8 cellular contexts compared by ENCODE assay signal in the genomic region with DNA sequence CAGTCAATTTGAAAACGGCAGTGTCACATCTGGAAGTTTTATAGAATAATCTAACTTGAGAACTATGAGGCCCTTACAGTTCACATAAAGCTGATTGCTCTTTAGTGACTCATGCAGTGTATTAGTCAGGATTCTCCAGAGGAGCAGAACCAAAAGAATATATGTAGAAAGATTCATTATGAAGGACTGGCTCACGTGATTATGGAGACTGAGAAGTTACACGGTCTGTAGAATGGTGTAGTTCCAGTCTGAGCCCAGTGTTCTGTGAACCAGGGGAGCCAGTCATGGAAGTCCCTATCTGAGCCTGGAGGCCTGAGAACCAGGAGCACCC. TPM values are rescaled to one million over a fixed set of nuclear protein-coding genes. Genes with fewer than 3 reads are reported as not detected.
DNase-seq lines count a peak whose midpoint lies in the region; ATAC-seq and TF ChIP-seq lines count a peak whose summit lies in the region.

No MANE protein-coding gene starts in this region.

- POLR2A ChIA-PET in AG04450 (lab: Yijun Ruan, JAX): interaction anchor here (0.6 kb wide), 1 partner anchor 22 kb away, joined by 3 read pairs; the partner anchor contains the start of gene RBM33

- H3K27ac ChIP-seq in AG04450 (ENCODE audit: low read depth, low read length): peak overlapping the region; percentile 74

- 0 out of 2 replicates have a peak, but pooled peaks cover 5% of the 10 kb centered on the region for H3K36me3 Mint-ChIP-seq in HFFc6 (ENCODE audit: low read depth)
- H3K36me3 Mint-ChIP-seq in activated T-helper 2 cell treated with anti-CD3 and anti-CD28 coated beads, Interferon-gamma antibody, Interleukin-2, Interleukin-4, amounts not matched to agents 10 μg/mL and 5 μg/mL and 100 μg/mL, durations not matched to agents 14 hours and 24 hours and 36 hours (ENCODE audit: low read depth): peaks cover 44% of the 10 kb centered on the region

- peak overlapping the region; percentile 75 for H3K4me3 Mint-ChIP-seq in HFFc6
- H3K4me3 Mint-ChIP-seq in activated T-helper 2 cell treated with anti-CD3 and anti-CD28 coated beads, Interferon-gamma antibody, Interleukin-2, Interleukin-4, amounts not matched to agents 10 μg/mL and 5 μg/mL and 100 μg/mL, durations not matched to agents 14 hours and 24 hours and 36 hours (ENCODE audit: low read depth): no peak overlapping the region

- H3K4me1 Mint-ChIP-seq in HFFc6 (ENCODE audit: low read depth): peaks cover 70% of the 10 kb centered on the region
- peaks cover 56% of the 10 kb centered on the region for H3K4me1 Mint-ChIP-seq in activated T-helper 2 cell treated with anti-CD3 and anti-CD28 coated beads, Interferon-gamma antibody, Interleukin-2, Interleukin-4, amounts not matched to agents 10 μg/mL and 5 μg/mL and 100 μg/mL, durations not matched to agents 14 hours and 24 hours and 36 hours (ENCODE audit: low read depth)

- DNase-seq in AG04450 (ENCODE audit: low read depth, low spot score) (peak; percentile 49), HFFc6 (peak; percentile 90), iris pigment epithelial cell (ENCODE audit: low read depth) (peak; percentile 91), NCI-H2196 (lab: John Stamatoyannopoulos, UW; ENCODE audit: unreplicated experiment) (no peak), NCI-H526 (lab: John Stamatoyannopoulos, UW) (no peak), C1 segment of cervical spinal cord (lab: John Stamatoyannopoulos, UW) (no peak)
- DNase-seq in activated T-helper 2 cell treated with anti-CD3 and anti-CD28 coated beads, Interferon-gamma antibody, Interleukin-2, Interleukin-4, amounts not matched to agents 10 μg/mL and 5 μg/mL and 100 μg/mL, durations not matched to agents 14 hours and 24 hours and 36 hours (ENCODE audit: low spot score): no peak

- TF ChIP-seq CTCF in AG04450 (IDR thresholded peaks at IDR 0.05; ENCODE audit: low read depth, low read length): no peak
- no peak for TF ChIP-seq CTCF in HFFc6 (IDR thresholded peaks at IDR 0.05)

- H3K27me3 ChIP-seq in AG04450 (ENCODE audit: control insufficient read depth, insufficient read depth, low read length): no peaks in the 10 kb centered on the region

- peak overlapping the region; percentile 92 for H3K27ac Mint-ChIP-seq in HFFc6
- peak overlapping the region; percentile 21 for H3K27ac Mint-ChIP-seq in activated T-helper 2 cell treated with anti-CD3 and anti-CD28 coated beads, Interferon-gamma antibody, Interleukin-2, Interleukin-4, amounts not matched to agents 10 μg/mL and 5 μg/mL and 100 μg/mL, durations not matched to agents 14 hours and 24 hours and 36 hours

- H3K4me3 ChIP-seq in AG04450 (ENCODE audit: low read depth, low read length): no peak overlapping the region; the same call in 1 of the 2 replicates

- no peak for ATAC-seq in GM21423 (IDR thresholded peaks at IDR 0.05; ENCODE audit: unreplicated experiment)

- H3K9me3 Mint-ChIP-seq in HFFc6: no peaks in the 10 kb centered on the region
- H3K9me3 Mint-ChIP-seq in activated T-helper 2 cell treated with anti-CD3 and anti-CD28 coated beads, Interferon-gamma antibody, Interleukin-2, Interleukin-4, amounts not matched to agents 10 μg/mL and 5 μg/mL and 100 μg/mL, durations not matched to agents 14 hours and 24 hours and 36 hours: no peaks in the 10 kb centered on the region

- 0 out of 2 replicates have a peak, but pooled peaks cover 2% of the 10 kb centered on the region for H3K27me3 Mint-ChIP-seq in HFFc6 (ENCODE audit: insufficient read depth)
- H3K27me3 Mint-ChIP-seq in activated T-helper 2 cell treated with anti-CD3 and anti-CD28 coated beads, Interferon-gamma antibody, Interleukin-2, Interleukin-4, amounts not matched to agents 10 μg/mL and 5 μg/mL and 100 μg/mL, durations not matched to agents 14 hours and 24 hours and 36 hours (ENCODE audit: low read depth): no peaks in the 10 kb centered on the region

- H3K9me3 ChIP-seq in AG04450 (ENCODE audit: control insufficient read depth, insufficient read depth, low read length): no peaks in the 10 kb centered on the region

- intact Hi-C loops in activated T-helper 2 cell treated with anti-CD3 and anti-CD28 coated beads, Interferon-gamma antibody, Interleukin-2, Interleukin-4, amounts not matched to agents 10 μg/mL and 5 μg/mL and 100 μg/mL, durations not matched to agents 14 hours and 24 hours and 36 hours (cut with micrococcal nuclease): no loop called here

- CTCF ChIA-PET in AG04450 (lab: Charles Lee): interaction anchor here (0.8 to 2.1 kb wide), 2 partner anchors 67 to 71 kb away, joined by 3 to 11 read pairs; no protein-coding TSS in a partner anchor

RNA-seq across cellular contexts. Expression of gene RBM33, which starts 21.5 kb away (rescaled TPM):
- polyA plus RNA-seq in AG04450 (2011; rRNA removed): 8.3 and 9.5 TPM in 2 replicates
- polyA minus RNA-seq in AG04450 (2011; rRNA and poly(A)+ RNA removed): 21.4 and 28.5 TPM in 2 replicates
- total RNA-seq in HFFc6 (2021; fragmentation: NEBNext Ultra II Directional; extraction: Animal tissue kit (Norgen Biotek cat#: 25700)): 10 to 100 TPM; 31.5 to 38.9 (median 34.5) TPM
- 79.8 and 80.3 TPM in 2 replicates for total RNA-seq in activated T-helper 2 cell treated with anti-CD3 and anti-CD28 coated beads, Interferon-gamma antibody, Interleukin-2, Interleukin-4, amounts not matched to agents 10 μg/mL and 5 μg/mL and 100 μg/mL, durations not matched to agents 14 hours and 24 hours and 36 hours

Comparison
In these comparisons a context has a peak if more than half of its experiments do, and no peak if none do; other contexts are left out.
1. DNase-seq: peak in AG04450 (single experiment), HFFc6 (single experiment) and iris pigment epithelial cell (single experiment); none in activated T-helper 2 cell treated with anti-CD3 and anti-CD28 coated beads, Interferon-gamma antibody, Interleukin-2, Interleukin-4, amounts not matched to agents 10 μg/mL and 5 μg/mL and 100 μg/mL, durations not matched to agents 14 hours and 24 hours and 36 hours (single experiment), NCI-H2196 (single experiment), NCI-H526 (0 of 2) and C1 segment of cervical spinal cord (0 of 14).